In genomic region chr6:38676236-38676973, GRCh38 we compare ENCODE assay signal across 17 cellular contexts. TPM values are rescaled to one million over a fixed set of nuclear protein-coding genes. Genes with fewer than 3 reads are reported as not detected.
DNase-seq lines count a peak whose midpoint lies in the region; ATAC-seq, FAIRE-seq and TF ChIP-seq lines count a peak whose summit lies in the region.
"Had no signal": no experiment of that assay in that cellular context is flagged by ENCODE, and none has a peak within 500 bp of the region (broad histone marks: within the 10 kb centered on the region; RNA-seq: fewer than 3 reads in every experiment).

No MANE protein-coding gene starts in this region.

- WGBS in transverse colon (ENCODE audit: low coverage in 1 of 2), 2 donors: 61 to 64% methylated on average over 2 of the region's 2 CpGs

- H3K4me3 Mint-ChIP-seq in activated naive CD4-positive, alpha-beta T cell treated with anti-CD3 and anti-CD28 coated beads, Interleukin-2, amount 50 U/mL, for 24 hours: peak overlapping the region; percentile 4
- H3K4me3 Mint-ChIP-seq in IgD-negative memory B cell: peak overlapping the region in 3 of 4 donors; percentile 5 to 81 (median 48)
- H3K4me3 Mint-ChIP-seq in effector memory CD8-positive, alpha-beta T cell: no peak overlapping the region

- no peaks in the 10 kb centered on the region for H3K9me3 Mint-ChIP-seq in activated naive CD4-positive, alpha-beta T cell treated with anti-CD3 and anti-CD28 coated beads, Interleukin-2, amount 50 U/mL, for 24 hours
- H3K9me3 Mint-ChIP-seq in IgD-negative memory B cell: peaks cover 0 to 2% (median 0%) of the 10 kb centered on the region in 3 donors
- no peaks in the 10 kb centered on the region for H3K9me3 Mint-ChIP-seq in effector memory CD8-positive, alpha-beta T cell

- H3K27me3 ChIP-seq in transverse colon: no peaks in the 10 kb centered on the region
- H3K27me3 ChIP-seq: SJSA1 had no signal

- no peak for DNase-seq in activated naive CD4-positive, alpha-beta T cell treated with anti-CD3 and anti-CD28 coated beads, Interleukin-2, amount 50 U/mL, for 16 hours
- no peak for DNase-seq in effector memory CD8-positive, alpha-beta T cell
- DNase-seq in transverse colon: no peak
- DNase-seq in D721Med (ENCODE audit: insufficient read length, low spot score): no peak
- DNase-seq: anterior cingulate cortex, DMS 273 treated with DMSO at 0.1 percent for 48 hours, NCI-H2029, NCI-H774, WERI-Rb-1 had no signal

- peaks cover 46% of the 10 kb centered on the region for H3K4me1 Mint-ChIP-seq in activated naive CD4-positive, alpha-beta T cell treated with anti-CD3 and anti-CD28 coated beads, Interleukin-2, amount 50 U/mL, for 24 hours
- H3K4me1 Mint-ChIP-seq in IgD-negative memory B cell: peaks cover 38 to 44% (median 40%) of the 10 kb centered on the region in 3 donors
- H3K4me1 Mint-ChIP-seq in effector memory CD8-positive, alpha-beta T cell (ENCODE audit: low read depth in 2 of 2): peaks cover 5 to 7% of the 10 kb centered on the region in 2 donors

- H3K36me3 Mint-ChIP-seq in activated naive CD4-positive, alpha-beta T cell treated with anti-CD3 and anti-CD28 coated beads, Interleukin-2, amount 50 U/mL, for 24 hours: peaks cover 31% of the 10 kb centered on the region
- peaks cover 10% of the 10 kb centered on the region for H3K36me3 Mint-ChIP-seq in IgD-negative memory B cell
- H3K36me3 Mint-ChIP-seq in effector memory CD8-positive, alpha-beta T cell (ENCODE audit: insufficient read depth): peaks cover 18% of the 10 kb centered on the region

- no peak for FAIRE-seq in D721Med (lab: Jason Lieb, UNC)

- intact Hi-C loops in transverse colon (cut with DNase I; ENCODE audit: low total_unique reads): no loop called here

- H3K4me3 ChIP-seq in transverse colon: no peak overlapping the region
- H3K4me3 ChIP-seq: SJSA1, smooth muscle cell had no signal

- TF ChIP-seq CTCF in transverse colon (IDR thresholded peaks at IDR 0.05) (no peak), D721Med (IDR thresholded peaks at IDR 0.05; ENCODE audit: insufficient read depth, missing control alignments) (no peak)

- peak overlapping the region; percentile 88 for H3K27ac Mint-ChIP-seq in activated naive CD4-positive, alpha-beta T cell treated with anti-CD3 and anti-CD28 coated beads, Interleukin-2, amount 50 U/mL, for 24 hours
- H3K27ac Mint-ChIP-seq in IgD-negative memory B cell: peak overlapping the region; percentile 28 to 80 (median 71)
- H3K27ac Mint-ChIP-seq in effector memory CD8-positive, alpha-beta T cell: peak overlapping the region; percentile 16 to 21

- no peak for ATAC-seq in effector memory CD8-positive, alpha-beta T cell (replicated peaks)
- no peak for ATAC-seq in SK-N-SH treated with all-trans-retinoic acid at 6 μM for 48 hours
- no peak for ATAC-seq in GM18520 (IDR thresholded peaks at IDR 0.05; ENCODE audit: unreplicated experiment)

- H3K27ac ChIP-seq in transverse colon: peak overlapping the region; percentile 2 to 63 (median 14)
- H3K27ac ChIP-seq: SJSA1, WERI-Rb-1 had no signal

- H3K27me3 Mint-ChIP-seq in activated naive CD4-positive, alpha-beta T cell treated with anti-CD3 and anti-CD28 coated beads, Interleukin-2, amount 50 U/mL, for 24 hours: no peaks in the 10 kb centered on the region
- H3K27me3 Mint-ChIP-seq in IgD-negative memory B cell: no peaks in the 10 kb centered on the region
- H3K27me3 Mint-ChIP-seq in effector memory CD8-positive, alpha-beta T cell: no peaks in the 10 kb centered on the region

- H3K4me1 ChIP-seq in transverse colon: no peaks in the 10 kb centered on the region
- H3K4me1 ChIP-seq: SJSA1 had no signal

- H3K36me3 ChIP-seq in transverse colon: peaks cover 0 to 6% (median 2%) of the 10 kb centered on the region in 4 donors

- in situ Hi-C loops in transverse colon (cut with MboI; ENCODE audit: low pct_ligation_motif_present in 1 of 4, low pct_unique_long_range_greater_than_20kb in 1 of 4, low sequenced_read_pairs in 3 of 4): no loop called here

- TF ChIP-seq POLR2A in transverse colon (IDR thresholded peaks at IDR 0.05): no peak

- no peaks in the 10 kb centered on the region for H3K9me3 ChIP-seq in transverse colon
- H3K9me3 ChIP-seq: SJSA1 had no signal

- no peak for TF ChIP-seq EP300 in transverse colon (IDR thresholded peaks at IDR 0.05; ENCODE audit: low read depth)

TF ChIP-seq in SK-N-SH treated with all-trans-retinoic acid at 6 μM for 48 hours, 23 proteins besides CTCF, POLR2A, EP300 and RAD21:
- TF ChIP-seq ARNTL (CRISPR knock-in tag; IDR thresholded peaks at IDR 0.05; ENCODE audit: borderline replicate concordance, low read depth): no peak
- TF ChIP-seq PPARA (CRISPR knock-in tag; IDR thresholded peaks at IDR 0.05; ENCODE audit: borderline replicate concordance): no peak
- no peak for TF ChIP-seq ESRRG (CRISPR knock-in tag; IDR thresholded peaks at IDR 0.05)
- TF ChIP-seq RARB (CRISPR knock-in tag; IDR thresholded peaks at IDR 0.05): no peak
- no peak for TF ChIP-seq GLIS3 (CRISPR knock-in tag; IDR thresholded peaks at IDR 0.05)
- TF ChIP-seq CREB5 (CRISPR knock-in tag; IDR thresholded peaks at IDR 0.05; ENCODE audit: low read depth): no peak
- TF ChIP-seq ZNF565 (CRISPR knock-in tag; conservative IDR thresholded peaks at IDR 0.05; ENCODE audit: low read depth): no peak
- TF ChIP-seq SNAI2 (CRISPR knock-in tag; IDR thresholded peaks at IDR 0.05): no peak
- TF ChIP-seq, protein P1, sequence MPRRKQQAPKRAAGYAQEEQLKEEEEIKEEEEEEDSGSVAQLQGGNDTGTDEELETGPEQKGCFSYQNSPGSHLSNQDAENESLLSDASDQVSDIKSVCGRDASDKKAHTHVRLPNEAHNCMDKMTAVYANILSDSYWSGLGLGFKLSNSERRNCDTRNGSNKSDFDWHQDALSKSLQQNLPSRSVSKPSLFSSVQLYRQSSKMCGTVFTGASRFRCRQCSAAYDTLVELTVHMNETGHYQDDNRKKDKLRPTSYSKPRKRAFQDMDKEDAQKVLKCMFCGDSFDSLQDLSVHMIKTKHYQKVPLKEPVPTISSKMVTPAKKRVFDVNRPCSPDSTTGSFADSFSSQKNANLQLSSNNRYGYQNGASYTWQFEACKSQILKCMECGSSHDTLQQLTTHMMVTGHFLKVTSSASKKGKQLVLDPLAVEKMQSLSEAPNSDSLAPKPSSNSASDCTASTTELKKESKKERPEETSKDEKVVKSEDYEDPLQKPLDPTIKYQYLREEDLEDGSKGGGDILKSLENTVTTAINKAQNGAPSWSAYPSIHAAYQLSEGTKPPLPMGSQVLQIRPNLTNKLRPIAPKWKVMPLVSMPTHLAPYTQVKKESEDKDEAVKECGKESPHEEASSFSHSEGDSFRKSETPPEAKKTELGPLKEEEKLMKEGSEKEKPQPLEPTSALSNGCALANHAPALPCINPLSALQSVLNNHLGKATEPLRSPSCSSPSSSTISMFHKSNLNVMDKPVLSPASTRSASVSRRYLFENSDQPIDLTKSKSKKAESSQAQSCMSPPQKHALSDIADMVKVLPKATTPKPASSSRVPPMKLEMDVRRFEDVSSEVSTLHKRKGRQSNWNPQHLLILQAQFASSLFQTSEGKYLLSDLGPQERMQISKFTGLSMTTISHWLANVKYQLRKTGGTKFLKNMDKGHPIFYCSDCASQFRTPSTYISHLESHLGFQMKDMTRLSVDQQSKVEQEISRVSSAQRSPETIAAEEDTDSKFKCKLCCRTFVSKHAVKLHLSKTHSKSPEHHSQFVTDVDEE (CRISPR knock-in tag; IDR thresholded peaks at IDR 0.05): no peak
- TF ChIP-seq, protein P2, sequence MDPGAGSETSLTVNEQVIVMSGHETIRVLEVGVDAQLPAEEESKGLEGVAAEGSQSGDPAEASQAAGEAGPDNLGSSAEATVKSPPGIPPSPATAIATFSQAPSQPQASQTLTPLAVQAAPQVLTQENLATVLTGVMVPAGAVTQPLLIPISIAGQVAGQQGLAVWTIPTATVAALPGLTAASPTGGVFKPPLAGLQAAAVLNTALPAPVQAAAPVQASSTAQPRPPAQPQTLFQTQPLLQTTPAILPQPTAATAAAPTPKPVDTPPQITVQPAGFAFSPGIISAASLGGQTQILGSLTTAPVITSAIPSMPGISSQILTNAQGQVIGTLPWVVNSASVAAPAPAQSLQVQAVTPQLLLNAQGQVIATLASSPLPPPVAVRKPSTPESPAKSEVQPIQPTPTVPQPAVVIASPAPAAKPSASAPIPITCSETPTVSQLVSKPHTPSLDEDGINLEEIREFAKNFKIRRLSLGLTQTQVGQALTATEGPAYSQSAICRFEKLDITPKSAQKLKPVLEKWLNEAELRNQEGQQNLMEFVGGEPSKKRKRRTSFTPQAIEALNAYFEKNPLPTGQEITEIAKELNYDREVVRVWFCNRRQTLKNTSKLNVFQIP (CRISPR knock-in tag; IDR thresholded peaks at IDR 0.05; ENCODE audit: borderline replicate concordance, low read depth): no peak
- TF ChIP-seq CSDC2 (CRISPR knock-in tag; IDR thresholded peaks at IDR 0.05): no peak
- no peak for TF ChIP-seq ZFP3 (CRISPR knock-in tag; IDR thresholded peaks at IDR 0.05)

RNA-seq across cellular contexts. Expression of gene GLO1, which starts 26.5 kb away (rescaled TPM):
- polyA plus RNA-seq in IgD-negative memory B cell: 129 TPM
- total RNA-seq in transverse colon: 10 to 100 TPM; 15.3 to 56.1 (median 36.6) TPM

RNA-seq across cellular contexts. Expression of gene BTBD9, which starts 36.7 kb away (rescaled TPM):
- 15.2 TPM for polyA plus RNA-seq in IgD-negative memory B cell
- 10 to 100 TPM in 3 of 4 donors, 1 to 10 TPM in 1; 8.6 to 34.1 (median 30.8) TPM for total RNA-seq in transverse colon

RNA-seq across cellular contexts. Expression of gene DNAH8, which starts 38.7 kb away (rescaled TPM):
- 0.94 TPM for polyA plus RNA-seq in IgD-negative memory B cell
- total RNA-seq in transverse colon: under 1 TPM in 1 of 4 donors, not detected in 3; 0.16 TPM
- total RNA-seq: dermis microvascular lymphatic vessel endothelial cell, mesenteric fat pad, SJSA1, smooth muscle cell had no signal
- polyA plus RNA-seq: smooth muscle cell had no signal

Comparison
In these comparisons a context has a peak if more than half of its experiments do, and no peak if none do; other contexts are left out.
1. H3K27ac Mint-ChIP-seq: peak in every context shown above with its lines; median percentile 88 in activated naive CD4-positive, alpha-beta T cell treated with anti-CD3 and anti-CD28 coated beads, Interleukin-2, amount 50 U/mL, for 24 hours; 71 in IgD-negative memory B cell; 18 in effector memory CD8-positive, alpha-beta T cell.
2. H3K4me3 Mint-ChIP-seq: peak in activated naive CD4-positive, alpha-beta T cell treated with anti-CD3 and anti-CD28 coated beads, Interleukin-2, amount 50 U/mL, for 24 hours (single experiment) and IgD-negative memory B cell (3 of 4); none in effector memory CD8-positive, alpha-beta T cell (0 of 2).